Comparison of ENCODE assay signal across 21 cellular contexts in genomic region chr19:3664879-3665642, GRCh38. TPM values are rescaled to one million over a fixed set of nuclear protein-coding genes. Genes with fewer than 3 reads are reported as not detected.
A peak's percentile ranks its signal among the peaks of the same experiment; 100 is the strongest.
DNase-seq lines count a peak whose midpoint lies in the region; ATAC-seq and TF ChIP-seq lines count a peak whose summit lies in the region.
"Had no signal": no experiment of that assay in that cellular context is flagged by ENCODE, and none has a peak within 500 bp of the region (broad histone marks: within the 10 kb centered on the region; RNA-seq: fewer than 3 reads in every experiment).

No MANE protein-coding gene starts in this region.

- H3F3A ChIP-seq in OCI-LY1 (ENCODE audit: insufficient read depth, low read length) = no peaks in the 10 kb centered on the region

- H2AFZ ChIP-seq in OCI-LY1 (ENCODE audit: low read length) = no peak overlapping the region
- H2AFZ ChIP-seq: neural progenitor cell, parathyroid adenoma had no signal

- no peak for TF ChIP-seq EP300 in esophagus muscularis mucosa (IDR thresholded peaks at IDR 0.05)

- intact Hi-C loops in esophagus muscularis mucosa (cut with DNase I) = no loop called here
- intact Hi-C loops in mucosa of descending colon (cut with DNase I, micrococcal nuclease) = loop anchor here in 1 of 2 donors (5.0 kb wide), 1 partner anchor 37 kb away; the partner anchor contains the start of gene PIP5K1C
- intact Hi-C loops in left lung (cut with DNase I) = loop anchor here (5.0 kb wide), 1 partner anchor 37 kb away; the partner anchor contains the start of gene PIP5K1C (in 2 of the 2)

- H3K4me3 ChIP-seq in OCI-LY1 (ENCODE audit: low read depth, low read length, poor library complexity, severe bottlenecking) (peak overlapping the region; percentile 23), esophagus muscularis mucosa (no peak overlapping the region), mucosa of descending colon (no peak overlapping the region), left lung (no peak overlapping the region)
- H3K4me3 ChIP-seq: gastrocnemius medialis, neural progenitor cell, SJCRH30, smooth muscle cell, thoracic aorta had no signal

- H3K4me1 ChIP-seq in OCI-LY1 (ENCODE audit: insufficient read depth, low read length, severe bottlenecking) = peaks cover 23% of the 10 kb centered on the region
- peaks cover 34 to 52% (median 48%) of the 10 kb centered on the region in 4 donors for H3K4me1 ChIP-seq in esophagus muscularis mucosa
- no peaks in the 10 kb centered on the region for H3K4me1 ChIP-seq in mucosa of descending colon (ENCODE audit: low read depth)
- peaks cover 0 to 15% of the 10 kb centered on the region in 2 donors for H3K4me1 ChIP-seq in left lung

- no peak for TF ChIP-seq CTCF in OCI-LY1 (IDR thresholded peaks at IDR 0.05; ENCODE audit: low read length)
- no peak for TF ChIP-seq CTCF in esophagus muscularis mucosa (IDR thresholded peaks at IDR 0.05)
- no peak for TF ChIP-seq CTCF in mucosa of descending colon (IDR thresholded peaks at IDR 0.05)
- no peak for TF ChIP-seq CTCF in left lung (IDR thresholded peaks at IDR 0.05)

- H3K27ac ChIP-seq in OCI-LY1 (ENCODE audit: low read depth, low read length, poor library complexity, severe bottlenecking) = peak overlapping the region; percentile 38
- H3K27ac ChIP-seq in esophagus muscularis mucosa (replicated peaks in 1 of 4) = peak overlapping the region; percentile 50 to 100 (median 54)
- no peak overlapping the region for H3K27ac ChIP-seq in left lung
- H3K27ac ChIP-seq: brain microvascular endothelial cell, C4-2B, gastrocnemius medialis, HL-60, neural progenitor cell, parathyroid adenoma, SJCRH30 had no signal

- peak overlapping the region; percentile 61; the same call in 1 of the 2 replicates for H3K4me2 ChIP-seq in OCI-LY1 (ENCODE audit: low read length)
- H3K4me2 ChIP-seq: neural progenitor cell, smooth muscle cell had no signal

- DNase-seq in esophagus muscularis mucosa (ENCODE audit: extremely low spot score) = no peak
- DNase-seq in COLO829 (ENCODE audit: low spot score) = no peak
- DNase-seq in mucosa of descending colon = no peak
- no peak for DNase-seq in left lung
- DNase-seq in foreskin melanocyte = no peak
- DNase-seq: amniotic stem cell, brain microvascular endothelial cell, NCI-H1436 treated with DMSO at 0.1 percent for 48 hours had no signal

- H3K36me3 ChIP-seq in OCI-LY1 (ENCODE audit: insufficient read depth, low read length) = no peaks in the 10 kb centered on the region; the same call in 1 of the 2 replicates
- H3K36me3 ChIP-seq in esophagus muscularis mucosa = peaks cover 47 to 73% (median 65%) of the 10 kb centered on the region in 4 donors
- no peaks in the 10 kb centered on the region for H3K36me3 ChIP-seq in mucosa of descending colon (ENCODE audit: low read depth)
- peaks cover 0 to 59% of the 10 kb centered on the region in 2 donors for H3K36me3 ChIP-seq in left lung
- H3K36me3 ChIP-seq: neural progenitor cell had no signal

- H3K9ac ChIP-seq in OCI-LY1 (ENCODE audit: low read length) = peak overlapping the region; percentile 12; the same call in 1 of the 2 replicates
- H3K9ac ChIP-seq: neural progenitor cell, parathyroid adenoma had no signal

- 77% methylated on average over 16 of the region's 19 CpGs for WGBS in esophagus muscularis mucosa

- peaks cover 4% of the 10 kb centered on the region; the same call in 1 of the 2 replicates for H3K27me3 ChIP-seq in OCI-LY1 (ENCODE audit: insufficient read depth, low read length)
- no peaks in the 10 kb centered on the region for H3K27me3 ChIP-seq in esophagus muscularis mucosa
- no peaks in the 10 kb centered on the region for H3K27me3 ChIP-seq in left lung
- H3K27me3 ChIP-seq: brain microvascular endothelial cell, gastrocnemius medialis, neural progenitor cell, SJCRH30 had no signal

- no peaks in the 10 kb centered on the region for H3K79me2 ChIP-seq in OCI-LY1 (ENCODE audit: insufficient read depth, low read length)

- no peaks in the 10 kb centered on the region for H4K20me1 ChIP-seq in OCI-LY1 (ENCODE audit: insufficient read depth, low read length)

- peak; percentile 29 for ATAC-seq in GM19438 (IDR thresholded peaks at IDR 0.05; ENCODE audit: low read depth, unreplicated experiment)
- no peak for ATAC-seq in mucosa of descending colon
- no peak for ATAC-seq in left lung

- no peaks in the 10 kb centered on the region for H3K9me2 ChIP-seq in OCI-LY1 (ENCODE audit: low read depth, low read length)

- TF ChIP-seq POLR2A in esophagus muscularis mucosa (IDR thresholded peaks at IDR 0.05; ENCODE audit: low read depth) = no peak

- H3K9me3 ChIP-seq in OCI-LY1 (ENCODE audit: low read length) (no peaks in the 10 kb centered on the region), esophagus muscularis mucosa (no peaks in the 10 kb centered on the region), mucosa of descending colon (no peaks in the 10 kb centered on the region), left lung (no peaks in the 10 kb centered on the region)
- H3K9me3 ChIP-seq: Caco-2, gastrocnemius medialis, SJCRH30, thoracic aorta had no signal

RNA-seq across cellular contexts. Expression of gene PIP5K1C, which starts 35.2 kb away (rescaled TPM):
- 100 to 1,000 TPM in 2 of 4 donors, 10 to 100 TPM in 2; 73.2 to 180 (median 99.9) TPM for total RNA-seq in esophagus muscularis mucosa
- total RNA-seq in mucosa of descending colon = 10 to 100 TPM; 23.1 to 95.2 (median 23.2) TPM
- 10 to 100 TPM; 38.7 to 42.2 TPM for total RNA-seq in left lung

RNA-seq across cellular contexts. Expression of gene CACTIN, which starts 38.5 kb away (rescaled TPM):
- total RNA-seq in esophagus muscularis mucosa = 10 to 100 TPM; 28.7 to 45.0 (median 34.2) TPM
- total RNA-seq in mucosa of descending colon = 10 to 100 TPM; 22.4 to 26.8 (median 22.6) TPM
- 10 to 100 TPM; 19.8 to 21.6 TPM for total RNA-seq in left lung

RNA-seq across cellular contexts. Expression of gene TJP3, which starts 43.1 kb away (rescaled TPM):
- 1 to 10 TPM in 1 of 4 donors, under 1 TPM in 2, not detected in 1; 0.06 to 4.2 (median 0.17) TPM for total RNA-seq in esophagus muscularis mucosa
- 100 to 1,000 TPM; 167 to 357 (median 285) TPM for total RNA-seq in mucosa of descending colon
- 10 to 100 TPM; 33.8 to 36.2 TPM for total RNA-seq in left lung
- total RNA-seq: cerebellum, H4, SJCRH30 had no signal

RNA-seq across cellular contexts. Expression of gene TBXA2R, which starts 58.4 kb away (rescaled TPM):
- 10 to 100 TPM in 1 of 4 donors, 1 to 10 TPM in 3; 4.8 to 17.2 (median 7.7) TPM for total RNA-seq in esophagus muscularis mucosa
- total RNA-seq in mucosa of descending colon = 1 to 10 TPM in 2 of 3 donors, under 1 TPM in 1; 0.72 to 2.3 (median 1.1) TPM
- 1 to 10 TPM; 5.3 to 7.9 TPM for total RNA-seq in left lung
- total RNA-seq: H4 had no signal

Comparison
In these comparisons a context has a peak if more than half of its experiments do, and no peak if none do; other contexts are left out.
1. H3K27ac ChIP-seq: peak in OCI-LY1 (single experiment) and esophagus muscularis mucosa (4 of 4); none in left lung (0 of 2).
2. RNA of gene TJP3, which starts 43.1 kb away (total RNA-seq): 167 to 357 TPM in mucosa of descending colon and 33.8 to 36.2 TPM in left lung; 0.06 to 4.2 TPM in esophagus muscularis mucosa; every median in the first group is over 4 times any median in the second.